Comparison of ENCODE assay signal across 1 cellular context in the genomic region with DNA sequence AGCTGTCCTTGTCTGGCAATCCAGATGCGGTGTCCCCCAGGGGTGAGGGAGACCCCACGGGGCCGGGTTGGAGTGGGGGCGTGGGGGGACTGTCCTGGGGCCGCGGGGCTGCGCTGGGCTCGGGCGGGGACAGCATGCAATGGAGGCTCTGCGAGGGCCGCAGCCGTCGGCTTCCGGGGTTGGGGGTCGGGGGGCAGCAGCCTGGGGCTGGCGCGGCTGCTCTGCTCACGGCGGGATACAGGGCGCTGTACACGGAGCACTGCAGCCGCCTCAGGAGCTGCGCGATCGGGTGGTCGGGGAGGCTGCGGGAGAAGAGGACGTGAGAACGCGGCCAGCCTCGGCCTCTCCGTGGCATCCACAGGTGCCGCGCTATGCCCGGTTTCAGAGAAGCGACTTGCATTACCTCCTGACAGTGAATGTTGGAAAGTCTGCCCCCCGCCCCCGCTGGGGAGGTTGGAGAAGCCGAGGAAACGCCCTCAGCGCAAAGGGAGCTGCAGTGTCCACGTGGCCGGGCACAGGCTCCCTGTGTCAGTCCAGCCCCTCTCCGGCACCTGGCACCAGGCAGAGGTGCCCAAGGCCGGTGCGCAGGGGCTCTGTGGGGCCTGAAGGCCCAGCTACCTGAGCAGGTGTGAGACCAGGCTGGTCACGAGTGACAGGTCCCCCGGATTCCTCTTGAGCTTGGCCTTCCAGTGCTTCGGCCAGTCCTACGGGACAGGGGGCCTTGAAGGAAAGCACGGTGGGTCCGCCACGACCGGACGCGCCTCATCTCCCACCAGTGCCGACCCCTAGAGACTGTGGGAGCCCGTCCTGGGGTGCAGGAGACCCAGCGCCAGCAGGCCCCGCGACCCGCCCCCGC.
TF ChIP-seq lines count a peak whose summit lies in the region.

No MANE protein-coding gene starts in this region.

TF ChIP-seq in HepG2, 621 proteins besides CTCF, POLR2A, EP300 and RAD21:
- TF ChIP-seq ZFP37 (CRISPR knock-in tag; IDR thresholded peaks at IDR 0.05; ENCODE audit: borderline replicate concordance) (no peak), SIX4 (CRISPR knock-in tag; IDR thresholded peaks at IDR 0.05) (no peak), ZNF296 (CRISPR knock-in tag; conservative IDR thresholded peaks at IDR 0.05) (no peak), TGIF2 (CRISPR knock-in tag; IDR thresholded peaks at IDR 0.05) (no peak), MTF2 (CRISPR knock-in tag; IDR thresholded peaks at IDR 0.05; ENCODE audit: borderline replicate concordance) (no peak), RFXAP (CRISPR knock-in tag; IDR thresholded peaks at IDR 0.05; ENCODE audit: borderline replicate concordance) (no peak), HIVEP1 (CRISPR knock-in tag; IDR thresholded peaks at IDR 0.05) (no peak)
- TF ChIP-seq, protein P1, sequence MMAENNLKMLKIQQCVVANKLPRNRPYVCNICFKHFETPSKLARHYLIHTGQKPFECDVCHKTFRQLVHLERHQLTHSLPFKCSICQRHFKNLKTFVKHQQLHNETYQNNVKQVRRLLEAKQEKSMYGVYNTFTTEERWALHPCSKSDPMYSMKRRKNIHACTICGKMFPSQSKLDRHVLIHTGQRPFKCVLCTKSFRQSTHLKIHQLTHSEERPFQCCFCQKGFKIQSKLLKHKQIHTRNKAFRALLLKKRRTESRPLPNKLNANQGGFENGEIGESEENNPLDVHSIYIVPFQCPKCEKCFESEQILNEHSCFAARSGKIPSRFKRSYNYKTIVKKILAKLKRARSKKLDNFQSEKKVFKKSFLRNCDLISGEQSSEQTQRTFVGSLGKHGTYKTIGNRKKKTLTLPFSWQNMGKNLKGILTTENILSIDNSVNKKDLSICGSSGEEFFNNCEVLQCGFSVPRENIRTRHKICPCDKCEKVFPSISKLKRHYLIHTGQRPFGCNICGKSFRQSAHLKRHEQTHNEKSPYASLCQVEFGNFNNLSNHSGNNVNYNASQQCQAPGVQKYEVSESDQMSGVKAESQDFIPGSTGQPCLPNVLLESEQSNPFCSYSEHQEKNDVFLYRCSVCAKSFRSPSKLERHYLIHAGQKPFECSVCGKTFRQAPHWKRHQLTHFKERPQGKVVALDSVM (CRISPR knock-in tag; IDR thresholded peaks at IDR 0.05): no peak
- TF ChIP-seq, protein P2, sequence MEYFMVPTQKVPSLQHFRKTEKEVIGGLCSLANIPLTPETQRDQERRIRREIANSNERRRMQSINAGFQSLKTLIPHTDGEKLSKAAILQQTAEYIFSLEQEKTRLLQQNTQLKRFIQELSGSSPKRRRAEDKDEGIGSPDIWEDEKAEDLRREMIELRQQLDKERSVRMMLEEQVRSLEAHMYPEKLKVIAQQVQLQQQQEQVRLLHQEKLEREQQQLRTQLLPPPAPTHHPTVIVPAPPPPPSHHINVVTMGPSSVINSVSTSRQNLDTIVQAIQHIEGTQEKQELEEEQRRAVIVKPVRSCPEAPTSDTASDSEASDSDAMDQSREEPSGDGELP (IDR thresholded peaks at IDR 0.05; ENCODE audit: borderline replicate concordance, low read depth): no peak
- TF ChIP-seq, protein P3, sequence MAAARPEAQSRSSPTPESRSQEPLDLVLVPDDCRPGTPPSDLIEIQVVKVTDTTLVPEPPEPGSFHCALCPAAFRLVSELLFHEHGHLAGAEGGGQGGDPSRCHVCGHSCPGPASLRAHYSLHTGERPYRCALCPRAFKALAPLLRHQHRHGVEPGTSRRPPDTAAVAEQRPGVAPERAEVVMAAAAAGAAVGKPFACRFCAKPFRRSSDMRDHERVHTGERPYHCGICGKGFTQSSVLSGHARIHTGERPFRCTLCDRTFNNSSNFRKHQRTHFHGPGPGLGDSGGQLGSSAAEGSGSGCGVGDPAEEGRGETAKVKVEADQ (CRISPR knock-in tag; IDR thresholded peaks at IDR 0.05; ENCODE audit: borderline replicate concordance): no peak
- TF ChIP-seq, protein P4, sequence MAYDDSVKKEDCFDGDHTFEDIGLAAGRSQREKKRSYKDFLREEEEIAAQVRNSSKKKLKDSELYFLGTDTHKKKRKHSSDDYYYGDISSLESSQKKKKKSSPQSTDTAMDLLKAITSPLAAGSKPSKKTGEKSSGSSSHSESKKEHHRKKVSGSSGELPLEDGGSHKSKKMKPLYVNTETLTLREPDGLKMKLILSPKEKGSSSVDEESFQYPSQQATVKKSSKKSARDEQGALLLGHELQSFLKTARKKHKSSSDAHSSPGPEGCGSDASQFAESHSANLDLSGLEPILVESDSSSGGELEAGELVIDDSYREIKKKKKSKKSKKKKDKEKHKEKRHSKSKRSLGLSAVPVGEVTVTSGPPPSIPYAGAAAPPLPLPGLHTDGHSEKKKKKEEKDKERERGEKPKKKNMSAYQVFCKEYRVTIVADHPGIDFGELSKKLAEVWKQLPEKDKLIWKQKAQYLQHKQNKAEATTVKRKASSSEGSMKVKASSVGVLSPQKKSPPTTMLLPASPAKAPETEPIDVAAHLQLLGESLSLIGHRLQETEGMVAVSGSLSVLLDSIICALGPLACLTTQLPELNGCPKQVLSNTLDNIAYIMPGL (CRISPR knock-in tag; IDR thresholded peaks at IDR 0.05; ENCODE audit: borderline replicate concordance in 1 of 2, low read depth in 1 of 2): no peak
TF ChIP-seq in HepG2: peak in this region for 0.
